In the genomic region with DNA sequence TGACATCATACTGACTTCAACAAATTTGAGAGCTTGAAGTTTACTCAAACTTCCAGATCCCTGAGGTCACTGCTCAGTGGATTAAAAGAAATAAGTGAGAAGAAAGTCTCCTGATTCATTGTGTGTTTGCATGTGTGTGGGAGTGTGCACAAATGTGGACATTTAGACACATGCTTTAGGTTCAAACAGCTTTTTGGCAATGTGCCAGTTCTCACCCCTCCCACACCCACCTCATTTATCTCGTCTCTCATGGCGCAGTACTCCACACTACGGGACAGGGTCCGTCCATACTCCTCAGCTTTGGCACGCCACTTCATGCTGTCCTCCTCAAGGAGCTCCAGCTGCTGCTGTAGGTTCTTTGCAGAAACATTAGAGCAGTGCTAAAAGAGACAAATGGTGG, we compare ENCODE assay signal across 16 cellular contexts. TPM values are rescaled to one million over a fixed set of nuclear protein-coding genes. Genes with fewer than 3 reads are reported as not detected.
DNase-seq lines count a peak whose midpoint lies in the region; ATAC-seq and TF ChIP-seq lines count a peak whose summit lies in the region.
"Had no signal": no experiment of that assay in that cellular context is flagged by ENCODE, and none has a peak within 500 bp of the region (broad histone marks: within the 10 kb centered on the region; RNA-seq: fewer than 3 reads in every experiment).

No MANE protein-coding gene starts in this region.

- 70% methylated on average over 5 of the region's 5 CpGs for WGBS in mammary epithelial cell (ENCODE audit: low coverage, missing lambda C conversion rate)

- H3K36me3 ChIP-seq in mammary epithelial cell (ENCODE audit: insufficient read depth, low read length) (no peaks in the 10 kb centered on the region), PC-9 (ENCODE audit: low read depth) (no peaks in the 10 kb centered on the region; the same call in 1 of the 2 replicates), right atrium auricular region (no peaks in the 10 kb centered on the region), upper lobe of right lung (no peaks in the 10 kb centered on the region)
- H3K36me3 ChIP-seq: uterus had no signal

- no peak overlapping the region for H3K9ac ChIP-seq in mammary epithelial cell (ENCODE audit: insufficient read depth, low read length)

- H3K27me3 Mint-ChIP-seq in MCF 10A (ENCODE audit: insufficient read depth, unreplicated experiment), result no peaks in the 10 kb centered on the region
- H3K27me3 Mint-ChIP-seq: CD4-positive, alpha-beta T cell had no signal

- no peak overlapping the region for H3K4me3 Mint-ChIP-seq in MCF 10A (ENCODE audit: unreplicated experiment)
- H3K4me3 Mint-ChIP-seq: activated CD8-positive, alpha-beta memory T cell treated with anti-CD3 and anti-CD28 coated beads, Interleukin-2, amount 10 ng/mL, durations not matched to agents 7 days and 5 days; CD4-positive, alpha-beta T cell; GM23338 had no signal

- DNase-seq in MCF 10A (ENCODE audit: unreplicated experiment) (peak; percentile 22), mammary epithelial cell (no peak), PC-9 (no peak), right atrium auricular region (ENCODE audit: low spot score) (no peak), upper lobe of right lung (no peak), NAMALWA (ENCODE audit: low spot score) (no peak), GM13976 (ENCODE audit: low spot score) (no peak)
- DNase-seq: activated CD8-positive, alpha-beta memory T cell treated with anti-CD3 and anti-CD28 coated beads, Interleukin-2, amount 10 ng/mL, durations not matched to agents 7 days and 5 days; activated effector memory CD4-positive, alpha-beta T cell treated with anti-CD3 and anti-CD28 coated beads, Interleukin-2, amount 50 U/mL, for 16 hours; CD4-positive, alpha-beta T cell; Karpas-422; NCI-H774; stimulated activated naive CD8-positive, alpha-beta T cell treated with anti-CD3 and anti-CD28 coated beads, Interleukin-15, Interleukin-2, amounts not matched to agents 100 U/mL and 50 U/mL, for 24 hours; uterus had no signal

- ATAC-seq in upper lobe of right lung (peak; percentile 16), GM19324 (IDR thresholded peaks at IDR 0.05; ENCODE audit: low FRiP score, unreplicated experiment) (no peak)
- ATAC-seq: activated CD8-positive, alpha-beta memory T cell treated with anti-CD3 and anti-CD28 coated beads, Interleukin-2, amount 10 ng/mL, durations not matched to agents 7 days and 5 days; GM23338; stimulated activated naive CD8-positive, alpha-beta T cell treated with anti-CD3 and anti-CD28 coated beads, Interleukin-15, Interleukin-2, amounts not matched to agents 100 U/mL and 50 U/mL, for 24 hours had no signal

- POLR2A ChIA-PET in MCF 10A (lab: Yijun Ruan, JAX) (interaction anchor here (0.6 to 1.4 kb wide), 3 partner anchors 11 to 103 kb away, joined by 3 read pairs; no protein-coding TSS in a partner anchor), PC-9 (lab: Charles Lee; ENCODE audit: unreplicated experiment) (interaction anchor here (0.7 kb wide), 1 partner anchor 25 kb away, joined by 3 read pairs; no protein-coding TSS in a partner anchor)

- H3K36me3 Mint-ChIP-seq in MCF 10A (ENCODE audit: insufficient read depth, unreplicated experiment), result no peaks in the 10 kb centered on the region

- TF ChIP-seq CTCF in MCF 10A (IDR thresholded peaks at IDR 0.05; ENCODE audit: unreplicated experiment) (no peak), mammary epithelial cell (conservative IDR thresholded peaks at IDR 0.05 in 1 of 2, IDR thresholded peaks at IDR 0.05 in 1 of 2; ENCODE audit: extremely low read depth in 1 of 2, insufficient read depth in 1 of 2, low read depth in 1 of 2, low read length in 2 of 2) (no peak), PC-9 (conservative IDR thresholded peaks at IDR 0.05) (no peak), right atrium auricular region (IDR thresholded peaks at IDR 0.05) (no peak), upper lobe of right lung (IDR thresholded peaks at IDR 0.05) (no peak), GM13976 (IDR thresholded peaks at IDR 0.05; ENCODE audit: borderline replicate concordance, control extremely low read depth, extremely low read depth, insufficient read depth, missing control alignments) (no peak)

- BruUV-seq in MCF 10A (replicated peaks; lab: Mats Ljungman, UMichigan), result no TSS peak
- BruUV-seq in mammary epithelial cell (replicated peaks; lab: Mats Ljungman, UMichigan), result no TSS peak
- no TSS peak for BruUV-seq in PC-9 (replicated peaks; lab: Mats Ljungman, UMichigan)

- H3K4me2 ChIP-seq in mammary epithelial cell (ENCODE audit: insufficient read depth, low read depth, low read length), result no peak overlapping the region
- peak overlapping the region; percentile 50 for H3K4me2 ChIP-seq in PC-9
- H3K4me2 ChIP-seq: GM23338 had no signal

- H3K9me2 ChIP-seq in PC-9 (ENCODE audit: insufficient read depth), result no peaks in the 10 kb centered on the region; the same call in 1 of the 2 replicates

- no peaks in the 10 kb centered on the region for H4K20me1 ChIP-seq in mammary epithelial cell (ENCODE audit: insufficient read depth, low read length)
- H4K20me1 ChIP-seq in PC-9 (ENCODE audit: insufficient read depth), result no peaks in the 10 kb centered on the region

- H3F3A ChIP-seq in PC-9 (ENCODE audit: insufficient read depth, low read depth), result peaks cover 28% of the 10 kb centered on the region

- dilution Hi-C loops in mammary epithelial cell (cut with HindIII; ENCODE audit: low sequenced_read_pairs), result no loop called here

- H3K9me3 Mint-ChIP-seq in MCF 10A (ENCODE audit: unreplicated experiment), result no peaks in the 10 kb centered on the region
- H3K9me3 Mint-ChIP-seq: CD4-positive, alpha-beta T cell had no signal

- in situ Hi-C loops in mammary epithelial cell (cut with MboI; ENCODE audit: low sequenced_read_pairs in 2 of 2) (no loop called here), GM13976 (cut with MboI; ENCODE audit: low sequenced_read_pairs, unreplicated experiment) (no loop called here)

- H2AFZ ChIP-seq in mammary epithelial cell (ENCODE audit: low read depth, low read length), result no peak overlapping the region
- peak overlapping the region; percentile 68 for H2AFZ ChIP-seq in PC-9
- H2AFZ ChIP-seq: GM23338 had no signal

- H3K27me3 ChIP-seq in mammary epithelial cell (ENCODE audit: insufficient read depth, low read length) (no peaks in the 10 kb centered on the region), PC-9 (ENCODE audit: insufficient read depth, low read depth) (no peaks in the 10 kb centered on the region), right atrium auricular region (no peaks in the 10 kb centered on the region), upper lobe of right lung (no peaks in the 10 kb centered on the region)
- H3K27me3 ChIP-seq: uterus had no signal

- H3K79me2 ChIP-seq in mammary epithelial cell (ENCODE audit: insufficient read depth, low read length) (no peaks in the 10 kb centered on the region), PC-9 (ENCODE audit: low read depth) (no peaks in the 10 kb centered on the region)

- no peak overlapping the region for H3K27ac ChIP-seq in mammary epithelial cell (ENCODE audit: insufficient read depth, low read depth, low read length)
- H3K27ac ChIP-seq in PC-9, result peak overlapping the region; percentile 54
- H3K27ac ChIP-seq in right atrium auricular region, result peak overlapping the region; percentile 90 to 94
- no peak overlapping the region for H3K27ac ChIP-seq in upper lobe of right lung
- H3K27ac ChIP-seq: uterus had no signal

- no peak overlapping the region for H3K4me3 ChIP-seq in mammary epithelial cell (replicated peaks in 1 of 3; ENCODE audit: insufficient read depth in 1 of 3, low read depth in 2 of 3, low read length in 3 of 3)
- H3K4me3 ChIP-seq in PC-9, result no peak overlapping the region
- no peak overlapping the region for H3K4me3 ChIP-seq in right atrium auricular region
- H3K4me3 ChIP-seq in upper lobe of right lung, result no peak overlapping the region
- H3K4me3 ChIP-seq: GM23338, uterus had no signal

- H3K4me1 ChIP-seq in mammary epithelial cell (ENCODE audit: insufficient read depth, low read length) (peaks cover 15% of the 10 kb centered on the region), PC-9 (replicated peaks; ENCODE audit: insufficient read depth) (peaks cover 47% of the 10 kb centered on the region), right atrium auricular region (peaks cover 0 to 46% of the 10 kb centered on the region in 2 donors), upper lobe of right lung (peaks cover 5% of the 10 kb centered on the region)

- peaks cover 21% of the 10 kb centered on the region for H3K4me1 Mint-ChIP-seq in MCF 10A (ENCODE audit: insufficient read depth, unreplicated experiment)

- intact Hi-C loops in MCF 10A (cut with micrococcal nuclease) (no loop called here), mammary epithelial cell (cut with micrococcal nuclease) (no loop called here), PC-9 (cut with micrococcal nuclease; ENCODE audit: unreplicated experiment) (no loop called here), upper lobe of right lung (cut with DNase I) (no loop called here)

- H3K9me3 ChIP-seq in mammary epithelial cell (replicated peaks; ENCODE audit: insufficient read depth, low read length), result no peaks in the 10 kb centered on the region
- H3K9me3 ChIP-seq in PC-9 (ENCODE audit: insufficient read depth, low read depth), result peaks cover 11% of the 10 kb centered on the region
- H3K9me3 ChIP-seq in right atrium auricular region, result no peaks in the 10 kb centered on the region
- no peaks in the 10 kb centered on the region for H3K9me3 ChIP-seq in upper lobe of right lung
- H3K9me3 ChIP-seq: uterus had no signal

- CTCF ChIA-PET in MCF 10A (lab: Yijun Ruan, JAX) (interaction anchor here (0.6 to 0.8 kb wide), 3 partner anchors 34 to 135 kb away, joined by 3 to 4 read pairs (median 3); no protein-coding TSS in a partner anchor), mammary epithelial cell (lab: Charles Lee; ENCODE audit: low non-redundant PET) (no interaction called here), PC-9 (lab: Charles Lee) (no interaction called here)

- H3K27ac Mint-ChIP-seq in MCF 10A (ENCODE audit: low read depth, unreplicated experiment), result no peak overlapping the region
- H3K27ac Mint-ChIP-seq: activated CD8-positive, alpha-beta memory T cell treated with anti-CD3 and anti-CD28 coated beads, Interleukin-2, amount 10 ng/mL, durations not matched to agents 7 days and 5 days; CD4-positive, alpha-beta T cell; GM23338 had no signal

RNA-seq across cellular contexts. Expression of gene TTN, which starts 58.3 kb away (rescaled TPM):
- total RNA-seq in MCF 10A (2022) (under 0.01 and 0.05 TPM in 2 replicates), mammary epithelial cell (under 1 TPM; under 0.01 to 0.38 TPM), PC-9 (2021) (not detected in 2 replicates), right atrium auricular region (1,000 to 10,000 TPM; 1,330 to 3,257 TPM), upper lobe of right lung (19.6 TPM)
- polyA plus RNA-seq in mammary epithelial cell, result 0.16 TPM
- not detected for polyA minus RNA-seq in mammary epithelial cell

Comparison
In these comparisons a context has a peak if more than half of its experiments do, and no peak if none do; other contexts are left out.
1. H3K27ac ChIP-seq: peak in PC-9 (single experiment) and right atrium auricular region (2 of 2); none in mammary epithelial cell (single experiment) and upper lobe of right lung (single experiment).
2. RNA of gene TTN, which starts 58.3 kb away (total RNA-seq): 1,330 to 3,257 TPM in right atrium auricular region; 19.6 TPM in upper lobe of right lung (single experiment), under 0.01 to 0.38 TPM in mammary epithelial cell, under 0.01 to 0.05 TPM in MCF 10A and not detected in PC-9; every median in the first group is over 10 times any median in the second.